Comparison of ENCODE assay signal across 8 cellular contexts in the genomic region with DNA sequence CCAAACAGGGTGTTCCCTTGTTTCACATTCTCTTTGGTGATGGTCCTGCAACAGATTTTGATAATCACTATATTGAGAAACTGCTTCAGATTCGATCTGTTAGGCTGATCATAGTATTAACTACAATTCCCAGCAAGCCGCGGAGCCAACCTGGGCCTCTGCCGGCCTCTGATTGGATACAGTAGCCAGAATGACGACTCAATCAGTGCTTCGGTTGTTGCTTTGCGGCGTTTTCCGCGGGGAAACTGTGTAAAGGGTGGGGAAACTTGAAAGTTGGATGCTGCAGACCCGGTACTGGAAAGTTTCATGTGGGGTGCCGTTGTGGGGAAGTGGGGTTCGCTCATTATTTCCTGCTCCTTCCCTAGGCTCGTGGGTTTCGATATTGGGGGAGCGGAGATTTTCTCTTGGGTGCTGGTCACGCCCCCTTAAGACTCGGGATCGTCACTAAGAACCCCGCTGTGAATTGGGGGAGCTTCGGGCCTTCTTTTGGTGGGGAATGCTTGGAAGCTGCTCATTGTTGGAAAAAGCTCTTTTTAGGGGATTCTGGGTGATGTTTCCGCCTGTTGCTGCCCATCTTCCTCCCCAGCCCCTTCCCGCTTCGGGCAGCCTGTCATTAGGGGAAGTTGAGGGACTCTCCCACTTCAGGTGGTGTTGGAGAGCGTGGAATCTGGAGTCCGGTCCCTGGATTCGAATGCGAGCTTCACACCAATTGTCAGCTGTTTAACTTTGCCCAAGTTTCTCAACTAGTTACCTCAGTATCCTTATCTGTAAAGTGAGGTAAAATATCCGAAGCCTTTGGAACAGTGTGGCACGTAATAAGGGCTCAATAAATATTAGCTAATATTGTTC. TPM values are rescaled to one million over a fixed set of nuclear protein-coding genes. Genes with fewer than 3 reads are reported as not detected.
DNase-seq lines count a peak whose midpoint lies in the region; ATAC-seq and TF ChIP-seq lines count a peak whose summit lies in the region.

A gene (plus strand): TSS at position 217 of the 849 bp plus-strand sequence.

- H3K4me3 ChIP-seq in upper lobe of right lung, result peak within 1 kb of the TSS; percentile 77

- TF ChIP-seq CTCF in GM13976 (IDR thresholded peaks at IDR 0.05; ENCODE audit: borderline replicate concordance, control extremely low read depth, extremely low read depth, insufficient read depth, missing control alignments) (no peak), progenitor cell of endocrine pancreas (IDR thresholded peaks at IDR 0.05; ENCODE audit: unreplicated experiment) (no peak), upper lobe of right lung (IDR thresholded peaks at IDR 0.05) (no peak)

- no peaks in the 10 kb centered on the region for H3K9me3 Mint-ChIP-seq in T-helper 1 cell treated with Interleukin-12 subunit alpha and Interleukin-12 subunit beta and Interleukin-4 antibody, amounts not matched to agents 30 μg/mL and 1 μg/mL, for 36 hours
- no peaks in the 10 kb centered on the region for H3K9me3 Mint-ChIP-seq in progenitor cell of endocrine pancreas (ENCODE audit: low read depth)

- H3K9me3 ChIP-seq in upper lobe of right lung, result no peaks in the 10 kb centered on the region

- H3K4me1 ChIP-seq in upper lobe of right lung, result peaks cover 14% of the 10 kb centered on the region

- intact Hi-C loops in left ventricle myocardium superior (cut with micrococcal nuclease), result loop anchor here (10.0 kb wide), 1 partner anchor 1575 kb away; a partner anchor contains a TSS
- intact Hi-C loops in upper lobe of right lung (cut with DNase I), result no loop called here

- no peaks in the 10 kb centered on the region for H3K27me3 Mint-ChIP-seq in T-helper 1 cell treated with Interleukin-12 subunit alpha and Interleukin-12 subunit beta and Interleukin-4 antibody, amounts not matched to agents 30 μg/mL and 1 μg/mL, for 36 hours (ENCODE audit: low read depth)
- no peaks in the 10 kb centered on the region for H3K27me3 Mint-ChIP-seq in progenitor cell of endocrine pancreas

- in situ Hi-C loops in GM13976 (cut with MboI; ENCODE audit: low sequenced_read_pairs, unreplicated experiment), result no loop called here

- no peaks in the 10 kb centered on the region for H3K36me3 ChIP-seq in upper lobe of right lung

- peak within 1 kb of the TSS; percentile 65 for H3K27ac ChIP-seq in upper lobe of right lung

- DNase-seq in GM13976 (ENCODE audit: low spot score), result peak; percentile 85
- DNase-seq in NCI-H1694 treated with DMSO at 0.1 percent for 48 hours (lab: John Stamatoyannopoulos, UW), result peak; percentile 86
- DNase-seq in amniotic stem cell (lab: John Stamatoyannopoulos, UW), result peak; percentile 57
- DNase-seq in left ventricle myocardium superior, result peak; percentile 89
- peak; percentile 64 for DNase-seq in progenitor cell of endocrine pancreas (ENCODE audit: low spot score, unreplicated experiment)
- peak; percentile 89 for DNase-seq in upper lobe of right lung

- peak; percentile 47 for ATAC-seq in HG02840 (IDR thresholded peaks at IDR 0.05; ENCODE audit: low FRiP score, unreplicated experiment)
- ATAC-seq in left ventricle myocardium superior, result peak; percentile 83
- peak; percentile 85 for ATAC-seq in upper lobe of right lung

- peaks cover 26% of the 10 kb centered on the region for H3K4me1 Mint-ChIP-seq in T-helper 1 cell treated with Interleukin-12 subunit alpha and Interleukin-12 subunit beta and Interleukin-4 antibody, amounts not matched to agents 30 μg/mL and 1 μg/mL, for 36 hours (ENCODE audit: low read depth)
- peaks cover 22% of the 10 kb centered on the region for H3K4me1 Mint-ChIP-seq in progenitor cell of endocrine pancreas (ENCODE audit: low read depth)

- peak within 1 kb of the TSS; percentile 91 for H3K4me3 Mint-ChIP-seq in T-helper 1 cell treated with Interleukin-12 subunit alpha and Interleukin-12 subunit beta and Interleukin-4 antibody, amounts not matched to agents 30 μg/mL and 1 μg/mL, for 36 hours
- peak within 1 kb of the TSS; percentile 98 for H3K4me3 Mint-ChIP-seq in progenitor cell of endocrine pancreas (ENCODE audit: low read depth)

- no peaks in the 10 kb centered on the region for H3K36me3 Mint-ChIP-seq in T-helper 1 cell treated with Interleukin-12 subunit alpha and Interleukin-12 subunit beta and Interleukin-4 antibody, amounts not matched to agents 30 μg/mL and 1 μg/mL, for 36 hours (ENCODE audit: low read depth)
- H3K36me3 Mint-ChIP-seq in progenitor cell of endocrine pancreas (ENCODE audit: insufficient read depth), result no peaks in the 10 kb centered on the region

- peak within 1 kb of the TSS; percentile 86 for H3K27ac Mint-ChIP-seq in T-helper 1 cell treated with Interleukin-12 subunit alpha and Interleukin-12 subunit beta and Interleukin-4 antibody, amounts not matched to agents 30 μg/mL and 1 μg/mL, for 36 hours
- H3K27ac Mint-ChIP-seq in progenitor cell of endocrine pancreas, result peak within 1 kb of the TSS; percentile 95

- H3K27me3 ChIP-seq in upper lobe of right lung, result no peaks in the 10 kb centered on the region

RNA-seq across cellular contexts. Expression of the gene that starts here (rescaled TPM):
- 3.2 TPM for total RNA-seq in left ventricle myocardium superior
- 24.7 and 24.9 TPM in 2 replicates for total RNA-seq in progenitor cell of endocrine pancreas
- total RNA-seq in upper lobe of right lung, result 11.5 TPM

Comparison
In these comparisons a context has a peak if more than half of its experiments do, and no peak if none do; other contexts are left out.
1. Peak in every context shown above with its lines: DNase-seq, ATAC-seq, H3K4me3 ChIP-seq and H3K27ac ChIP-seq.